Comparison of ENCODE assay signal across 33 cellular contexts in genomic region chr9:134864821-134865190, GRCh38. TPM values are rescaled to one million over a fixed set of nuclear protein-coding genes. Genes with fewer than 3 reads are reported as not detected.
"Had no signal": no experiment of that assay in that cellular context is flagged by ENCODE, and none has a peak within 500 bp of the region (broad histone marks: within the 10 kb centered on the region; RNA-seq: fewer than 3 reads in every experiment).

No MANE protein-coding gene starts in this region.

- H3K27ac ChIP-seq: body of pancreas, cardiac muscle cell, hepatocyte, neutrophil, upper lobe of left lung, vagina had no signal

- H3K4me3 Mint-ChIP-seq: activated CD4-positive, alpha-beta T cell treated with anti-CD3 and anti-CD28 coated beads for 36 hours; activated CD8-positive, alpha-beta T cell treated with anti-CD3 and anti-CD28 coated beads, Interleukin-2, amount 10 ng/mL, durations not matched to agents 7 days and 5 days; activated naive CD8-positive, alpha-beta T cell; effector memory CD8-positive, alpha-beta T cell; nephron; stimulated activated naive B cell treated with anti-CD40 and anti-IgM and Interleukin-4, amounts not matched to agents 10 μg/mL and 1 μg/mL and 100 μg/mL, for 72 hours; T-cell had no signal

- H3K27ac Mint-ChIP-seq: activated CD4-positive, alpha-beta T cell treated with anti-CD3 and anti-CD28 coated beads for 36 hours; activated CD8-positive, alpha-beta T cell treated with anti-CD3 and anti-CD28 coated beads, Interleukin-2, amount 10 ng/mL, durations not matched to agents 7 days and 5 days; activated naive CD8-positive, alpha-beta T cell; effector memory CD8-positive, alpha-beta T cell; nephron; progenitor cell of endocrine pancreas; stimulated activated naive B cell treated with anti-CD40 and anti-IgM and Interleukin-4, amounts not matched to agents 10 μg/mL and 1 μg/mL and 100 μg/mL, for 72 hours; T-cell had no signal

- H3K9me3 ChIP-seq: adrenal gland, body of pancreas, gastroesophageal sphincter, neutrophil, thoracic aorta, upper lobe of left lung, vagina had no signal

- ATAC-seq: activated CD4-positive, alpha-beta T cell treated with anti-CD3 and anti-CD28 coated beads for 36 hours; activated CD8-positive, alpha-beta T cell treated with anti-CD3 and anti-CD28 coated beads, Interleukin-2, amount 10 ng/mL, durations not matched to agents 7 days and 5 days; body of pancreas; effector memory CD8-positive, alpha-beta T cell; stimulated activated naive B cell treated with anti-CD40 and anti-IgM and Interleukin-4, amounts not matched to agents 10 μg/mL and 1 μg/mL and 100 μg/mL, for 72 hours; T-cell had no signal

- H3K4me1 Mint-ChIP-seq: activated CD4-positive, alpha-beta T cell treated with anti-CD3 and anti-CD28 coated beads for 36 hours; nephron; T-cell had no signal

- H3K4me1 ChIP-seq: body of pancreas, upper lobe of left lung had no signal

- H3K79me2 ChIP-seq: hepatocyte had no signal

- H3K36me3 Mint-ChIP-seq: activated naive CD8-positive, alpha-beta T cell; T-cell had no signal

- H3K4me2 ChIP-seq: hepatocyte, smooth muscle cell had no signal

- H3K36me3 ChIP-seq: adrenal gland, cardiac muscle cell, gastroesophageal sphincter, neutrophil, thoracic aorta, upper lobe of left lung, vagina had no signal

- DNase-seq: activated CD4-positive, alpha-beta T cell treated with anti-CD3 and anti-CD28 coated beads for 36 hours; activated CD4-positive, CD25-positive, alpha-beta regulatory T cell; activated CD8-positive, alpha-beta T cell treated with anti-CD3 and anti-CD28 coated beads, Interleukin-2, amount 10 ng/mL, durations not matched to agents 7 days and 5 days; activated effector memory CD4-positive, alpha-beta T cell treated with Interleukin-2 at 50 U/mL for 16 hours; activated naive CD4-positive, alpha-beta T cell treated with Interleukin-2 at 50 U/mL for 16 hours; body of pancreas; cortex of kidney; effector memory CD8-positive, alpha-beta T cell; retina; stimulated activated CD4-positive, alpha-beta T cell treated with anti-CD3 and anti-CD28 coated beads, Interleukin-15, amount 100 ng/mL, for 24 hours; stimulated activated CD4-positive, alpha-beta T cell treated with anti-CD3 and anti-CD28 coated beads, Interleukin-2, amount 100 ng/mL, for 24 hours; stimulated activated naive B cell treated with anti-CD40 and anti-IgM and Interleukin-4, amounts not matched to agents 10 μg/mL and 1 μg/mL and 100 μg/mL, for 72 hours had no signal

- H3K4me3 ChIP-seq: adrenal gland, body of pancreas, cardiac muscle cell, gastroesophageal sphincter, hepatocyte, smooth muscle cell, upper lobe of left lung, vagina had no signal

- FAIRE-seq: endothelial cell of umbilical vein, keratinocyte had no signal

- H3K27me3 Mint-ChIP-seq: activated naive CD8-positive, alpha-beta T cell had no signal

- H3K9me3 Mint-ChIP-seq: effector memory CD8-positive, alpha-beta T cell had no signal

- H3K27me3 ChIP-seq: adrenal gland, body of pancreas, cardiac muscle cell, hepatocyte, upper lobe of left lung, vagina had no signal

RNA-seq across cellular contexts. Expression of gene FCN2, which starts 15.8 kb away (rescaled TPM):
- total RNA-seq: activated CD4-positive, alpha-beta T cell treated with anti-CD3 and anti-CD28 coated beads for 36 hours; activated CD8-positive, alpha-beta T cell treated with anti-CD3 and anti-CD28 coated beads, Interleukin-2, amount 10 ng/mL, durations not matched to agents 7 days and 5 days; body of pancreas; cardiac muscle cell; cerebellum; endothelial cell of umbilical vein; fibroblast of lung; fibroblast of villous mesenchyme; gastroesophageal sphincter; hepatocyte; osteocyte; progenitor cell of endocrine pancreas; smooth muscle cell; T-cell; T-helper 2 cell treated with Interferon-gamma antibody and Interleukin-4, amounts not matched to agents 100 ng/mL and 5 ng/mL, for 36 hours; thoracic aorta; upper lobe of left lung; vagina had no signal
- polyA plus RNA-seq: aorta, cardiac muscle cell, endothelial cell of umbilical vein, fibroblast of lung, hepatocyte, keratinocyte, smooth muscle cell had no signal

RNA-seq across cellular contexts. Expression of gene FCN1, which starts 52.9 kb away (rescaled TPM):
- total RNA-seq: activated CD4-positive, alpha-beta T cell treated with anti-CD3 and anti-CD28 coated beads for 36 hours; activated CD8-positive, alpha-beta T cell treated with anti-CD3 and anti-CD28 coated beads, Interleukin-2, amount 10 ng/mL, durations not matched to agents 7 days and 5 days; body of pancreas; cardiac muscle cell; endothelial cell of umbilical vein; fibroblast of lung; fibroblast of villous mesenchyme; hepatocyte; osteocyte; progenitor cell of endocrine pancreas; smooth muscle cell; T-helper 2 cell treated with Interferon-gamma antibody and Interleukin-4, amounts not matched to agents 100 ng/mL and 5 ng/mL, for 36 hours had no signal
- polyA plus RNA-seq: cardiac muscle cell, endothelial cell of umbilical vein, fibroblast of lung, hepatocyte, keratinocyte had no signal
